Comparison of ENCODE assay signal across 18 cellular contexts in genomic region chr2:119772128-119772527, GRCh38. TPM values are rescaled to one million over a fixed set of nuclear protein-coding genes. Genes with fewer than 3 reads are reported as not detected.
DNase-seq lines count a peak whose midpoint lies in the region; ATAC-seq and TF ChIP-seq lines count a peak whose summit lies in the region.
"Had no signal": no experiment of that assay in that cellular context is flagged by ENCODE, and none has a peak within 500 bp of the region (broad histone marks: within the 10 kb centered on the region; RNA-seq: fewer than 3 reads in every experiment).

No MANE protein-coding gene starts in this region.

- peaks cover 0 to 16% (median 6%) of the 10 kb centered on the region in 3 donors for H3K36me3 Mint-ChIP-seq in naive thymus-derived CD8-positive, alpha-beta T cell

- H3K4me1 Mint-ChIP-seq in naive thymus-derived CD8-positive, alpha-beta T cell: peaks cover 13 to 49% (median 44%) of the 10 kb centered on the region in 4 donors

- POLR2A ChIA-PET in naive thymus-derived CD8-positive, alpha-beta T cell (lab: Charles Lee): interaction anchor here (1.0 to 3.3 kb wide), 2 partner anchors 10 to 12 kb away, joined by 3 to 25 read pairs; partner anchors contain the start of gene PTPN4

- TF ChIP-seq CTCF in choroid plexus epithelial cell (conservative IDR thresholded peaks at IDR 0.05; ENCODE audit: low read depth, low read length): no peak

- no peak overlapping the region for H3K4me3 ChIP-seq in choroid plexus epithelial cell (ENCODE audit: low read depth, low read length)
- H3K4me3 ChIP-seq: GM23248 had no signal

- H3K27me3 Mint-ChIP-seq in naive thymus-derived CD8-positive, alpha-beta T cell: no peaks in the 10 kb centered on the region

- H3K4me3 Mint-ChIP-seq in naive thymus-derived CD8-positive, alpha-beta T cell: peak overlapping the region in 3 of 10 donors; percentile 6 to 30 (median 20)

- peak; percentile 10 for DNase-seq in EH (ENCODE audit: low read depth)
- DNase-seq in NCI-H226: peak; percentile 15
- peak; percentile 18 for DNase-seq in choroid plexus epithelial cell (ENCODE audit: low read depth)
- no peak for DNase-seq in naive thymus-derived CD8-positive, alpha-beta T cell
- DNase-seq in NCI-H2171 (lab: John Stamatoyannopoulos, UW): no peak
- no peak for DNase-seq in globus pallidus (ENCODE audit: low spot score)
- DNase-seq: ACHN, DMS79, GM23248, NCI-H1105 treated with DMSO at 0.1 percent for 48 hours, NCI-H1694, NCI-H2227 treated with DMSO at 0.1 percent for 48 hours, NCI-H524, NCI-H82, OCI-M1, Right ventricle myocardium superior had no signal

- H3K27ac Mint-ChIP-seq in naive thymus-derived CD8-positive, alpha-beta T cell: peak overlapping the region in 7 of 10 donors; percentile 1 to 76 (median 56)

- no peaks in the 10 kb centered on the region for H3K9me3 Mint-ChIP-seq in naive thymus-derived CD8-positive, alpha-beta T cell

- ATAC-seq in naive thymus-derived CD8-positive, alpha-beta T cell: no peak
- no peak for ATAC-seq in GM21447 (IDR thresholded peaks at IDR 0.05; ENCODE audit: unreplicated experiment)
- ATAC-seq: HCT116 had no signal

RNA-seq across cellular contexts. Expression of gene PTPN4, which starts 12.4 kb away (rescaled TPM):
- 100 to 1,000 TPM; 120 to 124 TPM for total RNA-seq in naive thymus-derived CD8-positive, alpha-beta T cell
- 100 to 1,000 TPM in 1 of 3 donors, 10 to 100 TPM in 2; 79.4 to 111 (median 93.0) TPM for polyA plus RNA-seq in naive thymus-derived CD8-positive, alpha-beta T cell

Comparison
In these comparisons a context has a peak if more than half of its experiments do, and no peak if none do; other contexts are left out.
1. DNase-seq: peak in EH (single experiment), NCI-H226 (single experiment) and choroid plexus epithelial cell (single experiment); none in naive thymus-derived CD8-positive, alpha-beta T cell (0 of 10), NCI-H2171 (single experiment) and globus pallidus (single experiment).